In genomic region chr12:22624908-22625646, GRCh38 we compare ENCODE assay signal across 1 cellular context.
A peak's percentile ranks its signal among the peaks of the same experiment; 100 is the strongest.
TF ChIP-seq lines count a peak whose summit lies in the region.

A gene with protein sequence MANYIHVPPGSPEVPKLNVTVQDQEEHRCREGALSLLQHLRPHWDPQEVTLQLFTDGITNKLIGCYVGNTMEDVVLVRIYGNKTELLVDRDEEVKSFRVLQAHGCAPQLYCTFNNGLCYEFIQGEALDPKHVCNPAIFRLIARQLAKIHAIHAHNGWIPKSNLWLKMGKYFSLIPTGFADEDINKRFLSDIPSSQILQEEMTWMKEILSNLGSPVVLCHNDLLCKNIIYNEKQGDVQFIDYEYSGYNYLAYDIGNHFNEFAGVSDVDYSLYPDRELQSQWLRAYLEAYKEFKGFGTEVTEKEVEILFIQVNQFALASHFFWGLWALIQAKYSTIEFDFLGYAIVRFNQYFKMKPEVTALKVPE (plus strand): TSS chr12:22625171. CDS start chr12:22625431, 260 bp downstream.

TF ChIP-seq in GM12878, 131 proteins besides CTCF, POLR2A, EP300 and RAD21 (continued from another document):
- TF ChIP-seq, protein P1, sequence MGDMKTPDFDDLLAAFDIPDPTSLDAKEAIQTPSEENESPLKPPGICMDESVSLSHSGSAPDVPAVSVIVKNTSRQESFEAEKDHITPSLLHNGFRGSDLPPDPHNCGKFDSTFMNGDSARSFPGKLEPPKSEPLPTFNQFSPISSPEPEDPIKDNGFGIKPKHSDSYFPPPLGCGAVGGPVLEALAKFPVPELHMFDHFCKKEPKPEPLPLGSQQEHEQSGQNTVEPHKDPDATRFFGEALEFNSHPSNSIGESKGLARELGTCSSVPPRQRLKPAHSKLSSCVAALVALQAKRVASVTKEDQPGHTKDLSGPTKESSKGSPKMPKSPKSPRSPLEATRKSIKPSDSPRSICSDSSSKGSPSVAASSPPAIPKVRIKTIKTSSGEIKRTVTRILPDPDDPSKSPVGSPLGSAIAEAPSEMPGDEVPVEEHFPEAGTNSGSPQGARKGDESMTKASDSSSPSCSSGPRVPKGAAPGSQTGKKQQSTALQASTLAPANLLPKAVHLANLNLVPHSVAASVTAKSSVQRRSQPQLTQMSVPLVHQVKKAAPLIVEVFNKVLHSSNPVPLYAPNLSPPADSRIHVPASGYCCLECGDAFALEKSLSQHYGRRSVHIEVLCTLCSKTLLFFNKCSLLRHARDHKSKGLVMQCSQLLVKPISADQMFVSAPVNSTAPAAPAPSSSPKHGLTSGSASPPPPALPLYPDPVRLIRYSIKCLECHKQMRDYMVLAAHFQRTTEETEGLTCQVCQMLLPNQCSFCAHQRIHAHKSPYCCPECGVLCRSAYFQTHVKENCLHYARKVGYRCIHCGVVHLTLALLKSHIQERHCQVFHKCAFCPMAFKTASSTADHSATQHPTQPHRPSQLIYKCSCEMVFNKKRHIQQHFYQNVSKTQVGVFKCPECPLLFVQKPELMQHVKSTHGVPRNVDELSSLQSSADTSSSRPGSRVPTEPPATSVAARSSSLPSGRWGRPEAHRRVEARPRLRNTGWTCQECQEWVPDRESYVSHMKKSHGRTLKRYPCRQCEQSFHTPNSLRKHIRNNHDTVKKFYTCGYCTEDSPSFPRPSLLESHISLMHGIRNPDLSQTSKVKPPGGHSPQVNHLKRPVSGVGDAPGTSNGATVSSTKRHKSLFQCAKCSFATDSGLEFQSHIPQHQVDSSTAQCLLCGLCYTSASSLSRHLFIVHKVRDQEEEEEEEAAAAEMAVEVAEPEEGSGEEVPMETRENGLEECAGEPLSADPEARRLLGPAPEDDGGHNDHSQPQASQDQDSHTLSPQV (IDR thresholded peaks at IDR 0.05), result no peak
- TF ChIP-seq MTA2 (IDR thresholded peaks at IDR 0.05; ENCODE audit: low read depth) (no peak), BCL3 (IDR thresholded peaks at IDR 0.05; ENCODE audit: borderline replicate concordance, insufficient read depth, low read depth, low read length, poor library complexity, severe bottlenecking) (no peak), SIN3A (IDR thresholded peaks at IDR 0.05; ENCODE audit: low read depth, low read length) (no peak; the same call in 1 of the 2 replicates), POLR2AphosphoS2 (IDR thresholded peaks at IDR 0.05; ENCODE audit: low read depth, low read length) (peak; percentile 66; the same call in 1 of the 2 replicates), BCL11A (IDR thresholded peaks at IDR 0.05; ENCODE audit: low read depth, low read length) (no peak), BRCA1 (IDR thresholded peaks at IDR 0.05; ENCODE audit: low read depth, low read length) (no peak), ZBED1 (IDR thresholded peaks at IDR 0.05; ENCODE audit: borderline replicate concordance) (no peak), DPF2 (IDR thresholded peaks at IDR 0.05) (peak; percentile 62; the same call in 1 of the 2 replicates), GATAD2B (conservative IDR thresholded peaks at IDR 0.05; ENCODE audit: low read depth) (0 out of 2 replicates have a peak, but pooled peaks have one; percentile 30), CREM (IDR thresholded peaks at IDR 0.05; ENCODE audit: low read depth) (peak; percentile 80), ATF7 (IDR thresholded peaks at IDR 0.05; ENCODE audit: low read depth) (no peak), LARP7 (IDR thresholded peaks at IDR 0.05) (no peak), NR2F1 (conservative IDR thresholded peaks at IDR 0.05) (peak; percentile 25; the same call in 1 of the 2 replicates), ZNF274 (IDR thresholded peaks at IDR 0.05; ENCODE audit: insufficient read depth, insufficient read length) (no peak), TCF3 (IDR thresholded peaks at IDR 0.05; ENCODE audit: borderline replicate concordance, insufficient read depth, low read depth, low read length) (no peak; the same call in 1 of the 2 replicates), KAT2A (conservative IDR thresholded peaks at IDR 0.05; ENCODE audit: control insufficient read depth, low read depth, low read length) (no peak), PAX8 (IDR thresholded peaks at IDR 0.05) (no peak), PML (IDR thresholded peaks at IDR 0.05; ENCODE audit: low read length) (peak; percentile 37), ZZZ3 (IDR thresholded peaks at IDR 0.05; ENCODE audit: control insufficient read depth, insufficient read length, low read depth) (no peak), BACH1 (IDR thresholded peaks at IDR 0.05; ENCODE audit: borderline replicate concordance) (peak; percentile 59; the same call in 1 of the 2 replicates), SPI1 (IDR thresholded peaks at IDR 0.05; ENCODE audit: borderline replicate concordance, insufficient read depth, low read depth, low read length) (no peak), RBBP5 (conservative IDR thresholded peaks at IDR 0.05) (no peak), SRF (IDR thresholded peaks at IDR 0.05; ENCODE audit: low read depth in 2 of 2, low read length in 2 of 2) (no peak)
- TF ChIP-seq, protein P2, sequence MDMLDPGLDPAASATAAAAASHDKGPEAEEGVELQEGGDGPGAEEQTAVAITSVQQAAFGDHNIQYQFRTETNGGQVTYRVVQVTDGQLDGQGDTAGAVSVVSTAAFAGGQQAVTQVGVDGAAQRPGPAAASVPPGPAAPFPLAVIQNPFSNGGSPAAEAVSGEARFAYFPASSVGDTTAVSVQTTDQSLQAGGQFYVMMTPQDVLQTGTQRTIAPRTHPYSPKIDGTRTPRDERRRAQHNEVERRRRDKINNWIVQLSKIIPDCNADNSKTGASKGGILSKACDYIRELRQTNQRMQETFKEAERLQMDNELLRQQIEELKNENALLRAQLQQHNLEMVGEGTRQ (IDR thresholded peaks at IDR 0.05; ENCODE audit: borderline replicate concordance, low read depth, low read length), result no peak; the same call in 1 of the 2 replicates
- TF ChIP-seq, protein P3, sequence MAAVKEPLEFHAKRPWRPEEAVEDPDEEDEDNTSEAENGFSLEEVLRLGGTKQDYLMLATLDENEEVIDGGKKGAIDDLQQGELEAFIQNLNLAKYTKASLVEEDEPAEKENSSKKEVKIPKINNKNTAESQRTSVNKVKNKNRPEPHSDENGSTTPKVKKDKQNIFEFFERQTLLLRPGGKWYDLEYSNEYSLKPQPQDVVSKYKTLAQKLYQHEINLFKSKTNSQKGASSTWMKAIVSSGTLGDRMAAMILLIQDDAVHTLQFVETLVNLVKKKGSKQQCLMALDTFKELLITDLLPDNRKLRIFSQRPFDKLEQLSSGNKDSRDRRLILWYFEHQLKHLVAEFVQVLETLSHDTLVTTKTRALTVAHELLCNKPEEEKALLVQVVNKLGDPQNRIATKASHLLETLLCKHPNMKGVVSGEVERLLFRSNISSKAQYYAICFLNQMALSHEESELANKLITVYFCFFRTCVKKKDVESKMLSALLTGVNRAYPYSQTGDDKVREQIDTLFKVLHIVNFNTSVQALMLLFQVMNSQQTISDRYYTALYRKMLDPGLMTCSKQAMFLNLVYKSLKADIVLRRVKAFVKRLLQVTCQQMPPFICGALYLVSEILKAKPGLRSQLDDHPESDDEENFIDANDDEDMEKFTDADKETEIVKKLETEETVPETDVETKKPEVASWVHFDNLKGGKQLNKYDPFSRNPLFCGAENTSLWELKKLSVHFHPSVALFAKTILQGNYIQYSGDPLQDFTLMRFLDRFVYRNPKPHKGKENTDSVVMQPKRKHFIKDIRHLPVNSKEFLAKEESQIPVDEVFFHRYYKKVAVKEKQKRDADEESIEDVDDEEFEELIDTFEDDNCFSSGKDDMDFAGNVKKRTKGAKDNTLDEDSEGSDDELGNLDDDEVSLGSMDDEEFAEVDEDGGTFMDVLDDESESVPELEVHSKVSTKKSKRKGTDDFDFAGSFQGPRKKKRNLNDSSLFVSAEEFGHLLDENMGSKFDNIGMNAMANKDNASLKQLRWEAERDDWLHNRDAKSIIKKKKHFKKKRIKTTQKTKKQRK (IDR thresholded peaks at IDR 0.05; ENCODE audit: low read depth, low read length), result no peak
- TF ChIP-seq, protein P4, sequence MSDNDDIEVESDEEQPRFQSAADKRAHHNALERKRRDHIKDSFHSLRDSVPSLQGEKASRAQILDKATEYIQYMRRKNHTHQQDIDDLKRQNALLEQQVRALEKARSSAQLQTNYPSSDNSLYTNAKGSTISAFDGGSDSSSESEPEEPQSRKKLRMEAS (IDR thresholded peaks at IDR 0.05; ENCODE audit: low read depth, low read length), result peak; percentile 19; the same call in 1 of the 2 replicates
